In the genomic region with DNA sequence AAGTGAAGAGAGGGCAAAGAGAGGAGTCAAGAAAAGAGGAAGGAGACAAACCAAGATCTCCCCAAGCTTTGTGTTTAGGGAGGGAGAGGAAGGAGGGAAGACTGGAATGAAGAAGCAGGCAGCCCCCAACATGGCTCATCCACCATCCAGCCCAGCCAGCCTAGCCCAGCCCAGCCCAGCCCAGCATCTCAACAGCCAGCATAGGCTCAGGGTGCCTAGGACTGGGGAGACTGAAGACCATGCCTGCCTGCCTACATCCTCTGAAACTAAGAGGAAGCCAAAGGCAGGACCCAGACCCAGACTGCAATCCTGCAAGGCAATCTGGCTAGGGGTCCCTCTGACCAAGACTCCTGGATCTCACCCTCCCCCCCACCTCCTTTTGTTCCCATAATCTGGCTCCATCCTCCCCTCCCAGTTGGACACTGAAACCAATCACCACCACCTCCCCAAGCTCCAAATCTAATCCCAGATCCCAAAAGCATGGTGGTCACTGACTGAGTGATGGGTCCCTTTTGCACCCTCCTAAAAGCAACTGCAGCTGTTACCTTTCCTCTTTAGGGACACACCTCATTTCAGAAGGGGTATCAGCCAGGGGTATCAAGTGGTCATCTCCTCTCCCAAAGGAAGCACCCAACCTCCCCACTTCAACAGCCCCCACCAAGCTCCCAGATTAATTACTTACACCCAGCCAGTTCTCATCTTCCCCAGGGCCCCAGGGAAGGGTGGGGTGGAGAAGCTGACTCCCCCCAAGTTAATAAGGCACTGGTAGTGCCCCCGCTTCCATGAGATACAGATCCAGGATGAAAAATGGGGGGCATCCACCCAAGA, we compare ENCODE assay signal across 8 cellular contexts. TPM values are rescaled to one million over a fixed set of nuclear protein-coding genes. Genes with fewer than 3 reads are reported as not detected.
DNase-seq lines count a peak whose midpoint lies in the region; ATAC-seq and TF ChIP-seq lines count a peak whose summit lies in the region.

No MANE protein-coding gene starts in this region.

- H3K27me3 ChIP-seq in BLaER1 treated with 17β-estradiol and CSF1 and Interleukin-3, amounts not matched to agents 10 nM and 100 nM: no peaks in the 10 kb centered on the region
- no peaks in the 10 kb centered on the region for H3K27me3 ChIP-seq in dorsolateral prefrontal cortex
- no peaks in the 10 kb centered on the region for H3K27me3 ChIP-seq in neural cell (ENCODE audit: insufficient read depth, low read depth, low read length)

- in situ Hi-C loops in GM13976 (cut with MboI; ENCODE audit: low sequenced_read_pairs, unreplicated experiment): no loop called here

- TF ChIP-seq CTCF in NB4 (IDR thresholded peaks at IDR 0.05; ENCODE audit: low read depth, low read length) (no peak), dorsolateral prefrontal cortex (IDR thresholded peaks at IDR 0.05 in 54 of 56, conservative IDR thresholded peaks at IDR 0.05 in 2 of 56; ENCODE audit: low read depth in 1 of 56, partially characterized antibody in 56 of 56) (no peak), neural cell (IDR thresholded peaks at IDR 0.05; ENCODE audit: poor library complexity, severe bottlenecking) (no peak), GM13976 (IDR thresholded peaks at IDR 0.05; ENCODE audit: borderline replicate concordance, control extremely low read depth, extremely low read depth, insufficient read depth, missing control alignments) (no peak)

- intact Hi-C loops in dorsolateral prefrontal cortex (cut with DNase I): loop anchor here (2.0 to 5.0 kb wide), 2 partner anchors 17 to 65 kb away; partner anchors contain the start of gene TMUB2 (in 1 of the 2)

- peak overlapping the region; percentile 92 to 98 (median 96) for H3K9ac ChIP-seq in BLaER1 treated with 17β-estradiol and CSF1 and Interleukin-3, amounts not matched to agents 10 nM and 100 nM
- H3K9ac ChIP-seq in neural cell (ENCODE audit: low read length): peak overlapping the region; percentile 97

- no peaks in the 10 kb centered on the region for H3F3A ChIP-seq in neural cell (ENCODE audit: insufficient read depth, low read length, poor library complexity, severe bottlenecking)

- peaks cover 18 to 56% (median 46%) of the 10 kb centered on the region in 11 experiments; a peak in 20 of 22 replicates for H4K20me1 ChIP-seq in BLaER1 treated with 17β-estradiol and CSF1 and Interleukin-3, amounts not matched to agents 10 nM and 100 nM
- peaks cover 5% of the 10 kb centered on the region for H4K20me1 ChIP-seq in neural cell (ENCODE audit: insufficient read depth)

- TF ChIP-seq POLR2A in NB4 (IDR thresholded peaks at IDR 0.05; ENCODE audit: extremely low read depth, insufficient read length): no peak

- peak overlapping the region; percentile 89 to 98 (median 95); a peak in 19 of 22 replicates for H3K27ac ChIP-seq in BLaER1 treated with 17β-estradiol and CSF1 and Interleukin-3, amounts not matched to agents 10 nM and 100 nM
- H3K27ac ChIP-seq in dorsolateral prefrontal cortex (peak overlapping the region in 58 of 59 donors; percentile 86 to 99 (median 98)), neural cell (ENCODE audit: low read length) (peak overlapping the region; percentile 90)

- peak overlapping the region; percentile 86 to 100 (median 96) for H3K4me3 ChIP-seq in BLaER1 treated with 17β-estradiol and CSF1 and Interleukin-3, amounts not matched to agents 10 nM and 100 nM
- H3K4me3 ChIP-seq in NB4 (ENCODE audit: low read depth, low read length) (peak overlapping the region; percentile 55), dorsolateral prefrontal cortex (peak overlapping the region; percentile 78 to 100 (median 98)), neural cell (ENCODE audit: low read length) (peak overlapping the region; percentile 99)

- no peak for TF ChIP-seq EP300 in neural cell (conservative IDR thresholded peaks at IDR 0.05; ENCODE audit: poor library complexity, severe bottlenecking)

- peaks cover 0 to 10% (median 6%) of the 10 kb centered on the region in 11 experiments; a peak in 10 of 22 replicates for H3K36me3 ChIP-seq in BLaER1 treated with 17β-estradiol and CSF1 and Interleukin-3, amounts not matched to agents 10 nM and 100 nM
- H3K36me3 ChIP-seq in neural cell (ENCODE audit: insufficient read depth, low read length): no peaks in the 10 kb centered on the region

- H3K4me2 ChIP-seq in BLaER1 treated with 17β-estradiol and CSF1 and Interleukin-3, amounts not matched to agents 10 nM and 100 nM: peak overlapping the region; percentile 88 to 99 (median 98)
- peak overlapping the region; percentile 90 for H3K4me2 ChIP-seq in neural cell (ENCODE audit: low read length)

- H3K9me3 ChIP-seq in BLaER1 treated with 17β-estradiol and CSF1 and Interleukin-3, amounts not matched to agents 10 nM and 100 nM (replicated peaks in 1 of 11): no peaks in the 10 kb centered on the region
- H3K9me3 ChIP-seq in neural cell (ENCODE audit: low read length): no peaks in the 10 kb centered on the region

- no peak overlapping the region for H2AFZ ChIP-seq in neural cell (ENCODE audit: low read depth, low read length)

- peaks cover 53% of the 10 kb centered on the region for H3K79me2 ChIP-seq in neural cell (replicated peaks; ENCODE audit: insufficient read depth, low read length)

- ATAC-seq in HG03520 (IDR thresholded peaks at IDR 0.05; ENCODE audit: unreplicated experiment) (no peak), HG03342 (IDR thresholded peaks at IDR 0.05; ENCODE audit: unreplicated experiment) (no peak)

- no peaks in the 10 kb centered on the region for H3K9me2 ChIP-seq in neural cell (ENCODE audit: insufficient read depth, low read length)

- no peak for TF ChIP-seq RAD21 in neural cell (conservative IDR thresholded peaks at IDR 0.05)

- peak; percentile 36 for DNase-seq in NB4 (ENCODE audit: low read depth)
- no peak for DNase-seq in dorsolateral prefrontal cortex
- no peak for DNase-seq in DMS153 treated with DMSO at 0.1 percent for 48 hours (lab: John Stamatoyannopoulos, UW; ENCODE audit: unreplicated experiment)
- DNase-seq in GM13976 (ENCODE audit: low spot score): no peak

- peaks cover 28 to 68% (median 62%) of the 10 kb centered on the region in 10 experiments for H3K4me1 ChIP-seq in BLaER1 treated with 17β-estradiol and CSF1 and Interleukin-3, amounts not matched to agents 10 nM and 100 nM

TF ChIP-seq in neural cell, 6 proteins besides CTCF, POLR2A, EP300 and RAD21:
- TF ChIP-seq EZH2 (IDR thresholded peaks at IDR 0.05; ENCODE audit: borderline replicate concordance, insufficient read depth, low read length, poor library complexity, severe bottlenecking) (no peak), SMC3 (conservative IDR thresholded peaks at IDR 0.05; ENCODE audit: poor library complexity) (peak; percentile 4)
TF ChIP-seq in neural cell: peak in this region for 1.

RNA-seq across cellular contexts. Expression of gene HDAC5, which starts 1.2 kb away (rescaled TPM):
- total RNA-seq in dorsolateral prefrontal cortex: 100 to 1,000 TPM in 88 of 120 experiments, 10 to 100 TPM in 32; 70.3 to 155 (median 110) TPM
- 93.0 and 97.8 TPM in 2 replicates for polyA plus RNA-seq in neural cell
- polyA minus RNA-seq in neural cell: 90.8 and 111 TPM in 2 replicates

RNA-seq across cellular contexts. Expression of gene HROB, which starts 19.5 kb away (rescaled TPM):
- total RNA-seq in dorsolateral prefrontal cortex: 1 to 10 TPM in 35 of 120 experiments, under 1 TPM in 74, not detected in 11; 0.19 to 2.8 (median 0.78) TPM
- polyA plus RNA-seq in neural cell: 1.3 TPM in 2 replicates
- polyA minus RNA-seq in neural cell: 1.5 and 1.7 TPM in 2 replicates

RNA-seq across cellular contexts. Expression of gene ASB16, which starts 48.3 kb away (rescaled TPM):
- total RNA-seq in dorsolateral prefrontal cortex: 1 to 10 TPM in 26 of 120 experiments, under 1 TPM in 78, not detected in 16; 0.23 to 3.2 (median 0.64) TPM
- polyA plus RNA-seq in neural cell: not detected in 2 replicates
- not detected in 2 replicates for polyA minus RNA-seq in neural cell

RNA-seq across cellular contexts. Expression of gene G6PC3, which starts 51.7 kb away (rescaled TPM):
- total RNA-seq in dorsolateral prefrontal cortex: 10 to 100 TPM; 29.8 to 60.2 (median 41.8) TPM
- polyA plus RNA-seq in neural cell: 10.8 and 16.7 TPM in 2 replicates
- polyA minus RNA-seq in neural cell: 19.3 and 22.2 TPM in 2 replicates

RNA-seq across cellular contexts. Expression of gene LSM12, which starts 55.7 kb away (rescaled TPM):
- total RNA-seq in dorsolateral prefrontal cortex: 10 to 100 TPM; 27.5 to 55.0 (median 39.7) TPM
- polyA plus RNA-seq in neural cell: 9.6 and 12.0 TPM in 2 replicates
- 25.2 and 26.8 TPM in 2 replicates for polyA minus RNA-seq in neural cell
